In the genomic region with DNA sequence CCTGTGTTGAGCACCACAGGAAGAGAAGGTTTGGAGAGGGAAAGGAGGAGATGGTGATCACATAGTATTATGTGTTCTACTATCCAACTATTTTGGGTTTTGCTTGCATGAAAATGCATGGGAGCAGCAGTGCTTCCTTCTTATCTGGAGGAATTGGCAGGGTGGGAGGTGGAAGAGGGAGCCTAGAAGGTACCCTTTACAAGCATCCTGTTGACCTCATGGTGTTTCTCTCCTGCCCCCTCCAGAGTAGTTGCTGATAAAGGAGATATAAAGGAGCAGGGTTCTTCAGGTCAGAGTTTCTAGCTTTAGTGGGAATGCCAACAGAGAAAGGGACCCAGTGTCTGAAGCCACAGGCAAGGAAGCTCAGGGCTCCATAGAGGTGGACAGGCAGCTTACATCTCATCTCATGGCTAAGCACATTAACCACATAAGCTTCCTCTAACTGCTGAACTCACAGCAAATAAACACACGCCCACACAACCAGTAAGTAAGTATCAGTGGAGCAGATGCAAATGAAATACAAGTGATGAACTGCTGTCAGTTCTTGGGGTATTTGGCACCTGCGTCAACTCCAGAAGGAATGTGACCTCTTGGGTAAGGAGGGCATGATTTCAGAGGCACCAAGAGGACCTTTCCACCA, we compare ENCODE assay signal across 8 cellular contexts.
DNase-seq lines count a peak whose midpoint lies in the region; ATAC-seq lines count a peak whose summit lies in the region.

No MANE protein-coding gene starts in this region.

- H3K36me3 ChIP-seq in HAP-1 (replicated peaks): no peaks in the 10 kb centered on the region

- H3K27me3 ChIP-seq in HAP-1 (ENCODE audit: low read depth): no peaks in the 10 kb centered on the region

- peak overlapping the region; percentile 29 for H3K4me3 Mint-ChIP-seq in central memory CD8-positive, alpha-beta T cell

- no peak overlapping the region for H3K4me3 ChIP-seq in HAP-1

- H3K9me3 ChIP-seq in HAP-1: no peaks in the 10 kb centered on the region

- no peaks in the 10 kb centered on the region for H3K36me3 Mint-ChIP-seq in central memory CD8-positive, alpha-beta T cell (ENCODE audit: insufficient read depth)

- in situ Hi-C loops in HAP-1 (cut with MboI; ENCODE audit: low sequenced_read_pairs): no loop called here

- peak overlapping the region; percentile 17 for H3K27ac Mint-ChIP-seq in central memory CD8-positive, alpha-beta T cell (ENCODE audit: low read depth)

- DNase-seq in Daoy (ENCODE audit: low read depth): peak; percentile 38
- no peak for DNase-seq in central memory CD8-positive, alpha-beta T cell (ENCODE audit: low spot score in 2 of 2)
- DNase-seq in NCI-H187 treated with DMSO at 0.1 percent for 48 hours (lab: John Stamatoyannopoulos, UW): no peak
- no peak for DNase-seq in NCI-H69 (lab: John Stamatoyannopoulos, UW)
- no peak for DNase-seq in HAP-1 (ENCODE audit: low spot score in 2 of 2)
- no peak for DNase-seq in DMS114 treated with DMSO at 0.1 percent for 48 hours (lab: John Stamatoyannopoulos, UW; ENCODE audit: unreplicated experiment)

- H3K4me1 Mint-ChIP-seq in central memory CD8-positive, alpha-beta T cell: peaks cover 32% of the 10 kb centered on the region

- ATAC-seq in GM21390 (IDR thresholded peaks at IDR 0.05; ENCODE audit: unreplicated experiment) (peak; percentile 95), HG03571 (IDR thresholded peaks at IDR 0.05; ENCODE audit: unreplicated experiment) (peak; percentile 61)
- peak; percentile 64 for ATAC-seq in central memory CD8-positive, alpha-beta T cell (replicated peaks; ENCODE audit: extremely low read depth, poor library complexity, severe bottlenecking)

- no peaks in the 10 kb centered on the region for H3K4me1 ChIP-seq in HAP-1

- H3K9me3 Mint-ChIP-seq in central memory CD8-positive, alpha-beta T cell: no peaks in the 10 kb centered on the region

- no peaks in the 10 kb centered on the region for H3K27me3 Mint-ChIP-seq in central memory CD8-positive, alpha-beta T cell
